In the genomic region with DNA sequence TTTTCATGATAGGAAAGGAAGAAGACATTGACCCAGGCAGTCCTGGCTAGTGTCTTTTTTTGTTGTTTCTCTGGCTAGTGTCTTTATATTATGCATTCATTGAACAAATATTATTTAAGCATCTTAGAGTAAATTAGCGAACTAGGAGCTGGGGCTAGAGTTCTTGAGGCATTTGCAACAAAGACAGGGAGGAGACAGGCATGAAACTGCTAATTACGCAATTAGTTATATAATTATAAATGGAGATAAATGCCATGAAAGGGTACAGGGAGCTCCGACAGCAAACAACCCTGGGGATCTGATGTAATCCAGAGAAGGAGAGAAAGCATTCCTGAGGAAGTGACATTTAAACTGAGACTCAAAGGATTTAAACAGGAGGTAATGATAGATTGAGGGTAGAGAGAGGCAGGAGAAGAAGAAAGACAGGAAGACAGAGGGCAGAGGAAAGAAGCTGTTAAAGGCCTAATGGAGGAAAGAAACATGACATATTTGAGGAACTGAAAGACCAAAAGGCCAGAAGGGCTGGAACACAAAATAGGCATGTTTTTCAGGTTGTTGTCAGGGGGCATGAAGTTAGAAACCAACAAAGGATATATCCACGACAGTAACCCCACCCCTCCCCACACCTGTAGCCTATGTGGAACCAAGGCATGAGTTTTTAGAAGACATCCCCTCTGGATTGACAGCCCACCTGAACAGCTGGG, we compare ENCODE assay signal across 2 cellular contexts.
TF ChIP-seq lines count a peak whose summit lies in the region.

No MANE protein-coding gene starts in this region.

TF ChIP-seq in GM23338, 12 proteins besides CTCF, POLR2A, EP300 and RAD21:
- TF ChIP-seq, protein P1, sequence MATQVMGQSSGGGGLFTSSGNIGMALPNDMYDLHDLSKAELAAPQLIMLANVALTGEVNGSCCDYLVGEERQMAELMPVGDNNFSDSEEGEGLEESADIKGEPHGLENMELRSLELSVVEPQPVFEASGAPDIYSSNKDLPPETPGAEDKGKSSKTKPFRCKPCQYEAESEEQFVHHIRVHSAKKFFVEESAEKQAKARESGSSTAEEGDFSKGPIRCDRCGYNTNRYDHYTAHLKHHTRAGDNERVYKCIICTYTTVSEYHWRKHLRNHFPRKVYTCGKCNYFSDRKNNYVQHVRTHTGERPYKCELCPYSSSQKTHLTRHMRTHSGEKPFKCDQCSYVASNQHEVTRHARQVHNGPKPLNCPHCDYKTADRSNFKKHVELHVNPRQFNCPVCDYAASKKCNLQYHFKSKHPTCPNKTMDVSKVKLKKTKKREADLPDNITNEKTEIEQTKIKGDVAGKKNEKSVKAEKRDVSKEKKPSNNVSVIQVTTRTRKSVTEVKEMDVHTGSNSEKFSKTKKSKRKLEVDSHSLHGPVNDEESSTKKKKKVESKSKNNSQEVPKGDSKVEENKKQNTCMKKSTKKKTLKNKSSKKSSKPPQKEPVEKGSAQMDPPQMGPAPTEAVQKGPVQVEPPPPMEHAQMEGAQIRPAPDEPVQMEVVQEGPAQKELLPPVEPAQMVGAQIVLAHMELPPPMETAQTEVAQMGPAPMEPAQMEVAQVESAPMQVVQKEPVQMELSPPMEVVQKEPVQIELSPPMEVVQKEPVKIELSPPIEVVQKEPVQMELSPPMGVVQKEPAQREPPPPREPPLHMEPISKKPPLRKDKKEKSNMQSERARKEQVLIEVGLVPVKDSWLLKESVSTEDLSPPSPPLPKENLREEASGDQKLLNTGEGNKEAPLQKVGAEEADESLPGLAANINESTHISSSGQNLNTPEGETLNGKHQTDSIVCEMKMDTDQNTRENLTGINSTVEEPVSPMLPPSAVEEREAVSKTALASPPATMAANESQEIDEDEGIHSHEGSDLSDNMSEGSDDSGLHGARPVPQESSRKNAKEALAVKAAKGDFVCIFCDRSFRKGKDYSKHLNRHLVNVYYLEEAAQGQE (IDR thresholded peaks at IDR 0.05; ENCODE audit: unreplicated experiment): no peak
- TF ChIP-seq ZNF331 (CRISPR knock-in tag; IDR thresholded peaks at IDR 0.05; ENCODE audit: low read depth): no peak
- no peak for TF ChIP-seq EZH2 (IDR thresholded peaks at IDR 0.05; ENCODE audit: low read depth, unreplicated experiment)
- no peak for TF ChIP-seq STAT1 (IDR thresholded peaks at IDR 0.05; ENCODE audit: unreplicated experiment)
- TF ChIP-seq, protein P2, sequence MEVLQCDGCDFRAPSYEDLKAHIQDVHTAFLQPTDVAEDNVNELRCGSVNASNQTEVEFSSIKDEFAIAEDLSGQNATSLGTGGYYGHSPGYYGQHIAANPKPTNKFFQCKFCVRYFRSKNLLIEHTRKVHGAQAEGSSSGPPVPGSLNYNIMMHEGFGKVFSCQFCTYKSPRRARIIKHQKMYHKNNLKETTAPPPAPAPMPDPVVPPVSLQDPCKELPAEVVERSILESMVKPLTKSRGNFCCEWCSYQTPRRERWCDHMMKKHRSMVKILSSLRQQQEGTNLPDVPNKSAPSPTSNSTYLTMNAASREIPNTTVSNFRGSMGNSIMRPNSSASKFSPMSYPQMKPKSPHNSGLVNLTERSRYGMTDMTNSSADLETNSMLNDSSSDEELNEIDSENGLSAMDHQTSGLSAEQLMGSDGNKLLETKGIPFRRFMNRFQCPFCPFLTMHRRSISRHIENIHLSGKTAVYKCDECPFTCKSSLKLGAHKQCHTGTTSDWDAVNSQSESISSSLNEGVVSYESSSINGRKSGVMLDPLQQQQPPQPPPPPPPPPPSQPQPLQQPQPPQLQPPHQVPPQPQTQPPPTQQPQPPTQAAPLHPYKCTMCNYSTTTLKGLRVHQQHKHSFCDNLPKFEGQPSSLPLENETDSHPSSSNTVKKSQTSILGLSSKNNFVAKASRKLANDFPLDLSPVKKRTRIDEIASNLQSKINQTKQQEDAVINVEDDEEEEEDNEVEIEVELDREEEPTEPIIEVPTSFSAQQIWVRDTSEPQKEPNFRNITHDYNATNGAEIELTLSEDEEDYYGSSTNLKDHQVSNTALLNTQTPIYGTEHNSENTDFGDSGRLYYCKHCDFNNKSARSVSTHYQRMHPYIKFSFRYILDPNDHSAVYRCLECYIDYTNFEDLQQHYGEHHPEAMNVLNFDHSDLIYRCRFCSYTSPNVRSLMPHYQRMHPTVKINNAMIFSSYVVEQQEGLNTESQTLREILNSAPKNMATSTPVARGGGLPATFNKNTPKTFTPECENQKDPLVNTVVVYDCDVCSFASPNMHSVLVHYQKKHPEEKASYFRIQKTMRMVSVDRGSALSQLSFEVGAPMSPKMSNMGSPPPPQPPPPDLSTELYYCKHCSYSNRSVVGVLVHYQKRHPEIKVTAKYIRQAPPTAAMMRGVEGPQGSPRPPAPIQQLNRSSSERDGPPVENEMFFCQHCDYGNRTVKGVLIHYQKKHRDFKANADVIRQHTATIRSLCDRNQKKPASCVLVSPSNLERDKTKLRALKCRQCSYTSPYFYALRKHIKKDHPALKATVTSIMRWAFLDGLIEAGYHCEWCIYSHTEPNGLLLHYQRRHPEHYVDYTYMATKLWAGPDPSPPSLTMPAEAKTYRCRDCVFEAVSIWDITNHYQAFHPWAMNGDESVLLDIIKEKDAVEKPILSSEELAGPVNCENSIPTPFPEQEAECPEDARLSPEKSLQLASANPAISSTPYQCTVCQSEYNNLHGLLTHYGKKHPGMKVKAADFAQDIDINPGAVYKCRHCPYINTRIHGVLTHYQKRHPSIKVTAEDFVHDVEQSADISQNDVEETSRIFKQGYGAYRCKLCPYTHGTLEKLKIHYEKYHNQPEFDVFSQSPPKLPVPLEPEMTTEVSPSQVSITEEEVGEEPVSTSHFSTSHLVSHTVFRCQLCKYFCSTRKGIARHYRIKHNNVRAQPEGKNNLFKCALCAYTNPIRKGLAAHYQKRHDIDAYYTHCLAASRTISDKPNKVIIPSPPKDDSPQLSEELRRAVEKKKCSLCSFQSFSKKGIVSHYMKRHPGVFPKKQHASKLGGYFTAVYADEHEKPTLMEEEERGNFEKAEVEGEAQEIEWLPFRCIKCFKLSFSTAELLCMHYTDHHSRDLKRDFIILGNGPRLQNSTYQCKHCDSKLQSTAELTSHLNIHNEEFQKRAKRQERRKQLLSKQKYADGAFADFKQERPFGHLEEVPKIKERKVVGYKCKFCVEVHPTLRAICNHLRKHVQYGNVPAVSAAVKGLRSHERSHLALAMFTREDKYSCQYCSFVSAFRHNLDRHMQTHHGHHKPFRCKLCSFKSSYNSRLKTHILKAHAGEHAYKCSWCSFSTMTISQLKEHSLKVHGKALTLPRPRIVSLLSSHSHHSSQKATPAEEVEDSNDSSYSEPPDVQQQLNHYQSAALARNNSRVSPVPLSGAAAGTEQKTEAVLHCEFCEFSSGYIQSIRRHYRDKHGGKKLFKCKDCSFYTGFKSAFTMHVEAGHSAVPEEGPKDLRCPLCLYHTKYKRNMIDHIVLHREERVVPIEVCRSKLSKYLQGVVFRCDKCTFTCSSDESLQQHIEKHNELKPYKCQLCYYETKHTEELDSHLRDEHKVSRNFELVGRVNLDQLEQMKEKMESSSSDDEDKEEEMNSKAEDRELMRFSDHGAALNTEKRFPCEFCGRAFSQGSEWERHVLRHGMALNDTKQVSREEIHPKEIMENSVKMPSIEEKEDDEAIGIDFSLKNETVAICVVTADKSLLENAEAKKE (CRISPR knock-in tag; IDR thresholded peaks at IDR 0.05): no peak

TF ChIP-seq in GM12878, 131 proteins besides CTCF, POLR2A, EP300 and RAD21 (continued from another document):
- TF ChIP-seq, protein P3, sequence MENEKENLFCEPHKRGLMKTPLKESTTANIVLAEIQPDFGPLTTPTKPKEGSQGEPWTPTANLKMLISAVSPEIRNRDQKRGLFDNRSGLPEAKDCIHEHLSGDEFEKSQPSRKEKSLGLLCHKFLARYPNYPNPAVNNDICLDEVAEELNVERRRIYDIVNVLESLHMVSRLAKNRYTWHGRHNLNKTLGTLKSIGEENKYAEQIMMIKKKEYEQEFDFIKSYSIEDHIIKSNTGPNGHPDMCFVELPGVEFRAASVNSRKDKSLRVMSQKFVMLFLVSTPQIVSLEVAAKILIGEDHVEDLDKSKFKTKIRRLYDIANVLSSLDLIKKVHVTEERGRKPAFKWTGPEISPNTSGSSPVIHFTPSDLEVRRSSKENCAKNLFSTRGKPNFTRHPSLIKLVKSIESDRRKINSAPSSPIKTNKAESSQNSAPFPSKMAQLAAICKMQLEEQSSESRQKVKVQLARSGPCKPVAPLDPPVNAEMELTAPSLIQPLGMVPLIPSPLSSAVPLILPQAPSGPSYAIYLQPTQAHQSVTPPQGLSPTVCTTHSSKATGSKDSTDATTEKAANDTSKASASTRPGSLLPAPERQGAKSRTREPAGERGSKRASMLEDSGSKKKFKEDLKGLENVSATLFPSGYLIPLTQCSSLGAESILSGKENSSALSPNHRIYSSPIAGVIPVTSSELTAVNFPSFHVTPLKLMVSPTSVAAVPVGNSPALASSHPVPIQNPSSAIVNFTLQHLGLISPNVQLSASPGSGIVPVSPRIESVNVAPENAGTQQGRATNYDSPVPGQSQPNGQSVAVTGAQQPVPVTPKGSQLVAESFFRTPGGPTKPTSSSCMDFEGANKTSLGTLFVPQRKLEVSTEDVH (IDR thresholded peaks at IDR 0.05; ENCODE audit: low read depth, partially characterized antibody): no peak
- TF ChIP-seq ZBED1 (IDR thresholded peaks at IDR 0.05; ENCODE audit: borderline replicate concordance) (no peak), CEBPB (IDR thresholded peaks at IDR 0.05; ENCODE audit: borderline replicate concordance in 1 of 2, low read depth in 2 of 2, low read length in 2 of 2) (no peak), HCFC1 (IDR thresholded peaks at IDR 0.05; ENCODE audit: low read length) (no peak), YBX1 (IDR thresholded peaks at IDR 0.05) (no peak), ZSCAN29 (IDR thresholded peaks at IDR 0.05) (no peak), MYC (IDR thresholded peaks at IDR 0.05; ENCODE audit: insufficient read depth, insufficient read length, insufficient replicate concordance, low read length, severe bottlenecking) (no peak), ZNF217 (IDR thresholded peaks at IDR 0.05) (no peak), SPI1 (IDR thresholded peaks at IDR 0.05; ENCODE audit: borderline replicate concordance, insufficient read depth, low read depth, low read length) (peak; percentile 76), MTA3 (IDR thresholded peaks at IDR 0.05; ENCODE audit: borderline replicate concordance, low read length) (no peak), ATF7 (IDR thresholded peaks at IDR 0.05; ENCODE audit: low read depth) (no peak), NR2F1 (conservative IDR thresholded peaks at IDR 0.05) (0 out of 2 replicates have a peak, but pooled peaks have one; percentile 18), RUNX3 (IDR thresholded peaks at IDR 0.05; ENCODE audit: low read length) (no peak)
- TF ChIP-seq, protein P4, sequence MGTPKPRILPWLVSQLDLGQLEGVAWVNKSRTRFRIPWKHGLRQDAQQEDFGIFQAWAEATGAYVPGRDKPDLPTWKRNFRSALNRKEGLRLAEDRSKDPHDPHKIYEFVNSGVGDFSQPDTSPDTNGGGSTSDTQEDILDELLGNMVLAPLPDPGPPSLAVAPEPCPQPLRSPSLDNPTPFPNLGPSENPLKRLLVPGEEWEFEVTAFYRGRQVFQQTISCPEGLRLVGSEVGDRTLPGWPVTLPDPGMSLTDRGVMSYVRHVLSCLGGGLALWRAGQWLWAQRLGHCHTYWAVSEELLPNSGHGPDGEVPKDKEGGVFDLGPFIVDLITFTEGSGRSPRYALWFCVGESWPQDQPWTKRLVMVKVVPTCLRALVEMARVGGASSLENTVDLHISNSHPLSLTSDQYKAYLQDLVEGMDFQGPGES (IDR thresholded peaks at IDR 0.05): no peak
- TF ChIP-seq, protein P5, sequence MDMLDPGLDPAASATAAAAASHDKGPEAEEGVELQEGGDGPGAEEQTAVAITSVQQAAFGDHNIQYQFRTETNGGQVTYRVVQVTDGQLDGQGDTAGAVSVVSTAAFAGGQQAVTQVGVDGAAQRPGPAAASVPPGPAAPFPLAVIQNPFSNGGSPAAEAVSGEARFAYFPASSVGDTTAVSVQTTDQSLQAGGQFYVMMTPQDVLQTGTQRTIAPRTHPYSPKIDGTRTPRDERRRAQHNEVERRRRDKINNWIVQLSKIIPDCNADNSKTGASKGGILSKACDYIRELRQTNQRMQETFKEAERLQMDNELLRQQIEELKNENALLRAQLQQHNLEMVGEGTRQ (IDR thresholded peaks at IDR 0.05; ENCODE audit: borderline replicate concordance, low read depth, low read length): no peak
